Comparison of ENCODE assay signal across 32 cellular contexts in the genomic region with DNA sequence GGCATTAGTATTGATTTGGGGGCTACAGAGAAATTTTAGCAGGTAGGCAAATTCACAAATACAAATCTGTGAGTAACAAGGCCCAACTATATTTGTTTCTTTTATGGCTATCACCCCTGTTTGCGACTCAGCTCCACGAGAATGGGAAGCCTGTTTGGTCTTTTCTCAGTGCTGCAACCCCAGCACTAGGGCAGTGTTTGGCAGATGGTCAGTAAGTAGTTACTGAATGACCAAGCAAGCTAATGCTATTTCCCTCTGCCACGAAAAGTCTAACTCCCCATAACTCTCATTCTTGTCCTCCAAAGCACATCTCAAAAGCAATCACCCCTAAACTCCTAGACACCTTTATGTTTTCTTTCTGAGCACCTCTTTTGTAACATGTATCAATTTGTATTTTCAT.
"Had no signal": no experiment of that assay in that cellular context is flagged by ENCODE, and none has a peak within 500 bp of the region (broad histone marks: within the 10 kb centered on the region; RNA-seq: fewer than 3 reads in every experiment).

No MANE protein-coding gene starts in this region.

- H3K27ac ChIP-seq: adrenal gland, body of pancreas, brain microvascular endothelial cell, breast epithelium, cardiac muscle cell had no signal

- ATAC-seq: activated naive CD4-positive, alpha-beta T cell treated with anti-CD3 and anti-CD28 coated beads, Interleukin-2, amount 50 U/mL, for 72 hours; activated naive CD8-positive, alpha-beta T cell treated with anti-CD3 and anti-CD28 coated beads, Interleukin-2, amount 50 U/mL, for 24 hours; activated T-cell treated with anti-CD3 and anti-CD28 coated beads, Interleukin-2, amount 50 U/mL, for 4 hours; activated T-cell treated with anti-CD3 and anti-CD28 coated beads, Interleukin-2, amount 50 U/mL, for 72 hours; activated T-helper 17 cell treated with anti-CD3 and anti-CD28 coated beads, Interleukin-2, amount 50 U/mL, for 72 hours; body of pancreas had no signal

- H3K27me3 ChIP-seq: adrenal gland, body of pancreas, brain microvascular endothelial cell, breast epithelium, cardiac muscle cell had no signal

- H3K9me3 ChIP-seq: adrenal gland, body of pancreas, breast epithelium had no signal

- H3K4me1 ChIP-seq: adrenal gland, body of pancreas, breast epithelium had no signal

- DNase-seq: activated effector memory CD4-positive, alpha-beta T cell treated with anti-CD3 and anti-CD28 coated beads, Interleukin-2, amount 50 U/mL, for 16 hours; activated effector memory CD4-positive, alpha-beta T cell treated with Interleukin-2 at 50 U/mL for 16 hours; activated gamma-delta T cell; activated gamma-delta T cell treated with Interleukin-2 at 50 U/mL for 16 hours; activated naive CD4-positive, alpha-beta T cell; activated naive CD4-positive, alpha-beta T cell treated with anti-CD3 and anti-CD28 coated beads for 36 hours; activated naive CD4-positive, alpha-beta T cell treated with anti-CD3 and anti-CD28 coated beads, Interleukin-2, amount 10 ng/mL, durations not matched to agents 7 days and 5 days; activated naive CD4-positive, alpha-beta T cell treated with anti-CD3 and anti-CD28 coated beads, Interleukin-2, amount 50 U/mL, for 16 hours; activated naive CD4-positive, alpha-beta T cell treated with Interleukin-2 at 50 U/mL for 16 hours; activated naive CD8-positive, alpha-beta T cell treated with anti-CD3 and anti-CD28 coated beads for 36 hours; activated naive CD8-positive, alpha-beta T cell treated with anti-CD3 and anti-CD28 coated beads, Interleukin-2, amount 10 ng/mL, durations not matched to agents 7 days and 5 days; activated naive CD8-positive, alpha-beta T cell treated with anti-CD3 and anti-CD28 coated beads, Interleukin-2, amount 50 U/mL, for 24 hours; activated T-cell treated with anti-CD3 and anti-CD28 coated beads for 4 hours; activated T-cell treated with anti-CD3 and anti-CD28 coated beads, Interleukin-2, amount 50 U/mL, for 1 hour; activated T-cell treated with anti-CD3 and anti-CD28 coated beads, Interleukin-2, amount 50 U/mL, for 24 hours; activated T-cell treated with anti-CD3 and anti-CD28 coated beads, Interleukin-2, amount 50 U/mL, for 4 hours; activated T-cell treated with anti-CD3 and anti-CD28 coated beads, Interleukin-2, amount 50 U/mL, for 48 hours; activated T-cell treated with anti-CD3 and anti-CD28 coated beads, Interleukin-2, amount 50 U/mL, for 72 hours; adrenal gland; amniotic stem cell; amygdala; anterior cingulate cortex; aorta; body of pancreas; brain microvascular endothelial cell; caudate nucleus; central memory CD4-positive, alpha-beta T cell; cerebellar nuclear complex had no signal

- H3K4me3 ChIP-seq: adrenal gland, body of pancreas, breast epithelium, cardiac muscle cell had no signal

- H3K36me3 ChIP-seq: adrenal gland, brain microvascular endothelial cell, breast epithelium, cardiac muscle cell had no signal
